Comparison of ENCODE assay signal across 8 cellular contexts in genomic region chr9:21096172-21096900, GRCh38. TPM values are rescaled to one million over a fixed set of nuclear protein-coding genes. Genes with fewer than 3 reads are reported as not detected.
DNase-seq lines count a peak whose midpoint lies in the region; ATAC-seq and TF ChIP-seq lines count a peak whose summit lies in the region.

No MANE protein-coding gene starts in this region.

- peak; percentile 81 for ATAC-seq in GM21737 (IDR thresholded peaks at IDR 0.05; ENCODE audit: unreplicated experiment)
- peak; percentile 93 for ATAC-seq in activated T-helper 17 cell treated with anti-CD3 and anti-CD28 coated beads, Interleukin-2, amount 50 U/mL, for 72 hours (replicated peaks)
- ATAC-seq in left cardiac atrium: peak; percentile 87 to 91

- H3K79me2 ChIP-seq in Loucy (ENCODE audit: insufficient read depth, low read length): no peaks in the 10 kb centered on the region

- peaks cover 74% of the 10 kb centered on the region for H3K4me1 ChIP-seq in Loucy (ENCODE audit: insufficient read depth, low read length, poor library complexity, severe bottlenecking)

- H3K27me3 ChIP-seq in Loucy (ENCODE audit: insufficient read depth, low read length, poor library complexity, severe bottlenecking): no peaks in the 10 kb centered on the region

- intact Hi-C loops in left cardiac atrium (cut with DNase I): no loop called here

- H3K4me2 ChIP-seq in Loucy (ENCODE audit: low read depth, low read length, poor library complexity, severe bottlenecking): peak overlapping the region; percentile 87

- no peaks in the 10 kb centered on the region for H3K36me3 Mint-ChIP-seq in activated T-helper 17 cell treated with anti-CD3 and anti-CD28 coated beads, Interleukin-2, amount 50 U/mL, for 72 hours (ENCODE audit: low read depth)

- H3F3A ChIP-seq in Loucy (ENCODE audit: low read depth): no peaks in the 10 kb centered on the region

- no peaks in the 10 kb centered on the region for H3K9me2 ChIP-seq in Loucy (replicated peaks; ENCODE audit: low read depth, low read length)

- no peaks in the 10 kb centered on the region for H3K9me3 ChIP-seq in Loucy (ENCODE audit: insufficient read depth, low read depth, low read length)

- H2AFZ ChIP-seq in Loucy (ENCODE audit: low read length): peak overlapping the region; percentile 81

- H3K4me3 Mint-ChIP-seq in activated T-helper 17 cell treated with anti-CD3 and anti-CD28 coated beads, Interleukin-2, amount 50 U/mL, for 72 hours: peak overlapping the region; percentile 78

- DNase-seq in GM12865 (ENCODE audit: low read depth) (peak; percentile 64), left cardiac atrium (no peak), nucleus accumbens (lab: John Stamatoyannopoulos, UW) (no peak)
- DNase-seq in stimulated activated CD4-positive, alpha-beta T cell treated with anti-CD3 and anti-CD28 coated beads, Interleukin-2, amount 100 ng/mL, for 24 hours: peak; percentile 13 to 29
- no peak for DNase-seq in NK-92 treated with Interleukin-12 subunit alpha and Interleukin-12 subunit beta, amount 100 ng/mL, for 24 hours (lab: John Stamatoyannopoulos, UW)

- H3K4me3 ChIP-seq in GM12865 (ENCODE audit: low read depth, low read length): peak overlapping the region; percentile 6
- H3K4me3 ChIP-seq in Loucy (ENCODE audit: low read length, poor library complexity, severe bottlenecking): peak overlapping the region; percentile 69

- peak overlapping the region; percentile 83 for H3K27ac Mint-ChIP-seq in activated T-helper 17 cell treated with anti-CD3 and anti-CD28 coated beads, Interleukin-2, amount 50 U/mL, for 72 hours

- H3K9ac ChIP-seq in Loucy (ENCODE audit: low read depth, low read length, poor library complexity, severe bottlenecking): peak overlapping the region; percentile 72

- TF ChIP-seq CTCF in GM12865 (IDR thresholded peaks at IDR 0.05; ENCODE audit: insufficient read depth, low read depth, low read length, missing control alignments) (no peak), Loucy (conservative IDR thresholded peaks at IDR 0.05; ENCODE audit: low read length) (no peak)

- peaks cover 22% of the 10 kb centered on the region for H3K4me1 Mint-ChIP-seq in activated T-helper 17 cell treated with anti-CD3 and anti-CD28 coated beads, Interleukin-2, amount 50 U/mL, for 72 hours

- H3K27me3 Mint-ChIP-seq in activated T-helper 17 cell treated with anti-CD3 and anti-CD28 coated beads, Interleukin-2, amount 50 U/mL, for 72 hours: no peaks in the 10 kb centered on the region

- H4K20me1 ChIP-seq in Loucy (ENCODE audit: insufficient read depth, low read length, poor library complexity, severe bottlenecking): no peaks in the 10 kb centered on the region

- H3K9me3 Mint-ChIP-seq in activated T-helper 17 cell treated with anti-CD3 and anti-CD28 coated beads, Interleukin-2, amount 50 U/mL, for 72 hours: no peaks in the 10 kb centered on the region

- H3K36me3 ChIP-seq in Loucy (ENCODE audit: insufficient read depth, low read length): no peaks in the 10 kb centered on the region

RNA-seq across cellular contexts. Expression of gene IFNB1, which starts 18.6 kb away (rescaled TPM):
- not detected for total RNA-seq in activated T-helper 17 cell treated with anti-CD3 and anti-CD28 coated beads, Interleukin-2, amount 50 U/mL, for 72 hours
- total RNA-seq in left cardiac atrium: not detected

RNA-seq across cellular contexts. Expression of gene IFNW1, which starts 45.3 kb away (rescaled TPM):
- total RNA-seq in activated T-helper 17 cell treated with anti-CD3 and anti-CD28 coated beads, Interleukin-2, amount 50 U/mL, for 72 hours: not detected
- total RNA-seq in left cardiac atrium: not detected

Comparison
In these comparisons a context has a peak if more than half of its experiments do, and no peak if none do; other contexts are left out.
1. DNase-seq: peak in GM12865 (single experiment) and stimulated activated CD4-positive, alpha-beta T cell treated with anti-CD3 and anti-CD28 coated beads, Interleukin-2, amount 100 ng/mL, for 24 hours (2 of 2); none in left cardiac atrium (single experiment), nucleus accumbens (0 of 56) and NK-92 treated with Interleukin-12 subunit alpha and Interleukin-12 subunit beta, amount 100 ng/mL, for 24 hours (single experiment).
2. Peak in every context shown above with its lines, with median percentiles within 50 percentile points of each other: ATAC-seq.